In genomic region chr12:107631715-107632114, GRCh38 we compare ENCODE assay signal across 1 cellular context.
TF ChIP-seq lines count a peak whose summit lies in the region.

No MANE protein-coding gene starts in this region.

TF ChIP-seq in HepG2, 621 proteins besides CTCF, POLR2A, EP300 and RAD21 (continued from another document and continues in another):
- TF ChIP-seq ZNF687 (CRISPR knock-in tag; IDR thresholded peaks at IDR 0.05) (no peak), FOXA1 (IDR thresholded peaks at IDR 0.05) (no peak), FOXA1 (CRISPR knock-in tag; IDR thresholded peaks at IDR 0.05) (peak; percentile 41; the same call in 1 of the 2 replicates), ZNF777 (CRISPR knock-in tag; IDR thresholded peaks at IDR 0.05) (no peak), ZNF644 (CRISPR knock-in tag; IDR thresholded peaks at IDR 0.05; ENCODE audit: low read depth) (peak; percentile 39; the same call in 1 of the 2 replicates), CENPT (CRISPR knock-in tag; IDR thresholded peaks at IDR 0.05; ENCODE audit: low read depth) (no peak), ESRRA (CRISPR knock-in tag; IDR thresholded peaks at IDR 0.05; ENCODE audit: low read depth) (no peak), FOSL2 (CRISPR knock-in tag; IDR thresholded peaks at IDR 0.05) (peak; percentile 84), SALL1 (CRISPR knock-in tag; IDR thresholded peaks at IDR 0.05) (0 out of 2 replicates have a peak, but pooled peaks have one; percentile 23), ZNF12 (CRISPR knock-in tag; IDR thresholded peaks at IDR 0.05) (no peak), MNT (IDR thresholded peaks at IDR 0.05) (no peak), NFKB2 (CRISPR knock-in tag; IDR thresholded peaks at IDR 0.05; ENCODE audit: borderline replicate concordance) (no peak), HNRNPK (IDR thresholded peaks at IDR 0.05; ENCODE audit: low read depth, low read length, poor library complexity, severe bottlenecking) (no peak), TEF (CRISPR knock-in tag; IDR thresholded peaks at IDR 0.05) (no peak), ZSCAN31 (CRISPR knock-in tag; IDR thresholded peaks at IDR 0.05; ENCODE audit: low read depth) (no peak), RFX5 (IDR thresholded peaks at IDR 0.05; ENCODE audit: low read depth, low read length) (no peak), CHCHD3 (CRISPR knock-in tag; IDR thresholded peaks at IDR 0.05) (no peak), ZNF766 (CRISPR knock-in tag; IDR thresholded peaks at IDR 0.05; ENCODE audit: borderline replicate concordance) (no peak), JUND (CRISPR knock-in tag; IDR thresholded peaks at IDR 0.05) (no peak), JUN (CRISPR knock-in tag; IDR thresholded peaks at IDR 0.05) (0 out of 2 replicates have a peak, but pooled peaks have one; percentile 32), CBFB (CRISPR knock-in tag; IDR thresholded peaks at IDR 0.05) (no peak), ZNF460 (CRISPR knock-in tag; IDR thresholded peaks at IDR 0.05; ENCODE audit: borderline replicate concordance) (no peak), ZBTB49 (CRISPR knock-in tag; IDR thresholded peaks at IDR 0.05; ENCODE audit: borderline replicate concordance) (no peak), ZNF737 (CRISPR knock-in tag; IDR thresholded peaks at IDR 0.05; ENCODE audit: borderline replicate concordance) (no peak), ZMYM4 (CRISPR knock-in tag; IDR thresholded peaks at IDR 0.05) (no peak), ZNF75D (CRISPR knock-in tag; IDR thresholded peaks at IDR 0.05; ENCODE audit: borderline replicate concordance) (no peak), ZNF329 (CRISPR knock-in tag; IDR thresholded peaks at IDR 0.05; ENCODE audit: low read depth) (no peak), ARID4A (CRISPR knock-in tag; IDR thresholded peaks at IDR 0.05; ENCODE audit: borderline replicate concordance) (no peak), ZFP36 (IDR thresholded peaks at IDR 0.05; ENCODE audit: borderline replicate concordance, low read depth, low read length, partially characterized antibody) (no peak), ZNF570 (CRISPR knock-in tag; IDR thresholded peaks at IDR 0.05; ENCODE audit: borderline replicate concordance) (no peak), JDP2 (CRISPR knock-in tag; IDR thresholded peaks at IDR 0.05; ENCODE audit: borderline replicate concordance) (no peak), TIGD3 (CRISPR knock-in tag; IDR thresholded peaks at IDR 0.05; ENCODE audit: borderline replicate concordance) (no peak), BCL3 (CRISPR knock-in tag; IDR thresholded peaks at IDR 0.05) (no peak), ZBTB38 (CRISPR knock-in tag; IDR thresholded peaks at IDR 0.05) (no peak), ARID3A (IDR thresholded peaks at IDR 0.05; ENCODE audit: low read depth, low read length) (no peak), ZNF567 (CRISPR knock-in tag; IDR thresholded peaks at IDR 0.05; ENCODE audit: borderline replicate concordance) (no peak), ZNF33A (CRISPR knock-in tag; IDR thresholded peaks at IDR 0.05; ENCODE audit: borderline replicate concordance) (no peak), PCBP2 (optimal IDR thresholded peaks at IDR 0.05; ENCODE audit: low read depth, low read length, poor library complexity, severe bottlenecking) (no peak), ZNF652 (CRISPR knock-in tag; IDR thresholded peaks at IDR 0.05; ENCODE audit: borderline replicate concordance, low read depth) (no peak), STAG1 (CRISPR knock-in tag; IDR thresholded peaks at IDR 0.05) (no peak), ZFP36L1 (CRISPR knock-in tag; IDR thresholded peaks at IDR 0.05) (no peak), ZKSCAN1 (IDR thresholded peaks at IDR 0.05; ENCODE audit: low read length) (no peak), ZSCAN30 (CRISPR knock-in tag; IDR thresholded peaks at IDR 0.05) (no peak), PBX3 (CRISPR knock-in tag; IDR thresholded peaks at IDR 0.05; ENCODE audit: borderline replicate concordance) (no peak), NR1H2 (CRISPR knock-in tag; IDR thresholded peaks at IDR 0.05; ENCODE audit: borderline replicate concordance, low read depth) (no peak), ZNF605 (CRISPR knock-in tag; IDR thresholded peaks at IDR 0.05) (no peak), ZC3H13 (CRISPR knock-in tag; IDR thresholded peaks at IDR 0.05) (no peak), XBP1 (CRISPR knock-in tag; IDR thresholded peaks at IDR 0.05) (no peak)
